ENCODE assay signal across 24 cellular contexts in the genomic region with DNA sequence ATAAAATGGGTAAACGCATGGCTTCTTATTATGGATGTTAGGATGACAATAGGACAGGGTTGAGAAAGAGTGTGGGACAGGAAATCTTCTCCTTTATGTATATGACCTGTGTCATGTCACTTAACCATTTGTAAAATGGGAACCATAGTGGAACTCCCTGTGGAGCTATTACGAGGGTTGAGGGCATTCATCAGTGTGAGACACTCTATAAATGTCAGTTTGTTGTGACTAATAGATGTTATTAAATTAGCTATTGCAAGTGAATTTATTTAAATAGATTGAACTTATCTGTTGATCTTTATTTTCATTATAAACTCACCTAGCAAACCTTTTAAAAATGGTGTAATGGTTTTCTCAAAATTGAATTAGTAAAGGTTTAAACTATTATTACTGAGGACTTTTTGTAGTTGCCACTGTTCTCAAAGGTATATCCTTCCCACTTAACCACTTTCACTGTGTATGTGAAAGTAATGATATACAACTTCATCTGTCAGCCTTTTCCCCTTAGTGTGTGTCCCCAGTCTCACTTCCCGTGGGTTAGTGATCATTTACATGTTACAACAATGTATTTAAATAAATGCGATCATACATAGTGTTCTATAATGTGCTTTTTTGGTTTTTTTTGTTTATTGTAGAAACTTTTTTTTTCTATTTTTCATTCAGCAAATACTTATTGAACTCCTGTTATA. TPM values are rescaled to one million over a fixed set of nuclear protein-coding genes. Genes with fewer than 3 reads are reported as not detected.
A peak's percentile ranks its signal among the peaks of the same experiment; 100 is the strongest.
DNase-seq lines count a peak whose midpoint lies in the region; ATAC-seq and TF ChIP-seq lines count a peak whose summit lies in the region.
"Had no signal": no experiment of that assay in that cellular context is flagged by ENCODE, and none has a peak within 500 bp of the region (broad histone marks: within the 10 kb centered on the region; RNA-seq: fewer than 3 reads in every experiment).

No MANE protein-coding gene starts in this region.

- peaks cover 7 to 15% of the 10 kb centered on the region in 2 donors for H3K4me1 ChIP-seq in naive thymus-derived CD4-positive, alpha-beta T cell (ENCODE audit: control insufficient read depth in 2 of 2, insufficient read depth in 2 of 2, low read length in 2 of 2)
- H3K4me1 ChIP-seq in lower lobe of right lung = no peaks in the 10 kb centered on the region
- H3K4me1 ChIP-seq: breast epithelium had no signal

- TF ChIP-seq CTCF in activated CD8-positive, alpha-beta T cell treated with anti-CD3 and anti-CD28 coated beads for 36 hours (IDR thresholded peaks at IDR 0.05) = no peak
- no peak for TF ChIP-seq CTCF in lower lobe of right lung (IDR thresholded peaks at IDR 0.05)

- H3K4me3 Mint-ChIP-seq in activated CD8-positive, alpha-beta T cell treated with anti-CD3 and anti-CD28 coated beads for 36 hours = no peak overlapping the region
- no peak overlapping the region for H3K4me3 Mint-ChIP-seq in activated CD8-positive, alpha-beta T cell treated with anti-CD3 and anti-CD28 coated beads, Interleukin-2, amount 10 ng/mL, durations not matched to agents 7 days and 5 days
- no peak overlapping the region for H3K4me3 Mint-ChIP-seq in naive thymus-derived CD4-positive, alpha-beta T cell

- no peaks in the 10 kb centered on the region for H3K9me3 ChIP-seq in naive thymus-derived CD4-positive, alpha-beta T cell (ENCODE audit: control insufficient read depth in 2 of 3, low read length in 3 of 3)
- no peaks in the 10 kb centered on the region for H3K9me3 ChIP-seq in lower lobe of right lung
- H3K9me3 ChIP-seq: adrenal gland, breast epithelium had no signal

- no peak overlapping the region for H3K27ac ChIP-seq in naive thymus-derived CD4-positive, alpha-beta T cell (ENCODE audit: low read depth, low read length)
- H3K27ac ChIP-seq in lower lobe of right lung = no peak overlapping the region
- H3K27ac ChIP-seq: adrenal gland, breast epithelium had no signal

- POLR2A ChIA-PET in activated CD8-positive, alpha-beta T cell treated with anti-CD3 and anti-CD28 coated beads for 36 hours (lab: Charles Lee) = no interaction called here
- POLR2A ChIA-PET in activated CD8-positive, alpha-beta T cell treated with anti-CD3 and anti-CD28 coated beads, Interleukin-2, amount 10 ng/mL, durations not matched to agents 7 days and 5 days (lab: Charles Lee) = interaction anchor here (1.4 kb wide), 1 partner anchor 17 kb away, joined by 3 read pairs; a partner anchor contains a TSS
- POLR2A ChIA-PET in naive thymus-derived CD4-positive, alpha-beta T cell (lab: Charles Lee) = interaction anchor here (1.4 to 1.6 kb wide), 2 partner anchors 10 to 49 kb away, joined by 3 to 5 read pairs; no protein-coding TSS in a partner anchor

- CTCF ChIA-PET in activated CD8-positive, alpha-beta T cell treated with anti-CD3 and anti-CD28 coated beads for 36 hours (lab: Charles Lee) = interaction anchor here (1.6 kb wide), 1 partner anchor 42 kb away, joined by 3 read pairs; no protein-coding TSS in a partner anchor
- CTCF ChIA-PET in activated CD8-positive, alpha-beta T cell treated with anti-CD3 and anti-CD28 coated beads, Interleukin-2, amount 10 ng/mL, durations not matched to agents 7 days and 5 days (lab: Charles Lee) = interaction anchor here (1.1 kb wide), 1 partner anchor 8 kb away, joined by 3 read pairs; no protein-coding TSS in a partner anchor
- CTCF ChIA-PET in naive thymus-derived CD4-positive, alpha-beta T cell (lab: Charles Lee) = interaction anchor here (0.7 kb wide), 1 partner anchor 130 kb away, joined by 3 read pairs; a partner anchor contains a TSS

- H3K36me3 Mint-ChIP-seq in activated CD8-positive, alpha-beta T cell treated with anti-CD3 and anti-CD28 coated beads for 36 hours (ENCODE audit: low read depth) = peaks cover 40% of the 10 kb centered on the region
- peaks cover 61% of the 10 kb centered on the region for H3K36me3 Mint-ChIP-seq in activated CD8-positive, alpha-beta T cell treated with anti-CD3 and anti-CD28 coated beads, Interleukin-2, amount 10 ng/mL, durations not matched to agents 7 days and 5 days (ENCODE audit: low read depth)
- H3K36me3 Mint-ChIP-seq in naive thymus-derived CD4-positive, alpha-beta T cell = peaks cover 13 to 68% (median 37%) of the 10 kb centered on the region in 5 donors

- no peaks in the 10 kb centered on the region for H3K9me3 Mint-ChIP-seq in activated CD8-positive, alpha-beta T cell treated with anti-CD3 and anti-CD28 coated beads for 36 hours
- no peaks in the 10 kb centered on the region for H3K9me3 Mint-ChIP-seq in activated CD8-positive, alpha-beta T cell treated with anti-CD3 and anti-CD28 coated beads, Interleukin-2, amount 10 ng/mL, durations not matched to agents 7 days and 5 days (ENCODE audit: insufficient read depth)
- H3K9me3 Mint-ChIP-seq in naive thymus-derived CD4-positive, alpha-beta T cell = no peaks in the 10 kb centered on the region

- ATAC-seq in activated CD8-positive, alpha-beta T cell treated with anti-CD3 and anti-CD28 coated beads for 36 hours = no peak
- no peak for ATAC-seq in activated CD8-positive, alpha-beta T cell treated with anti-CD3 and anti-CD28 coated beads, Interleukin-2, amount 10 ng/mL, durations not matched to agents 7 days and 5 days
- peak; percentile 65 for ATAC-seq in GM21447 (IDR thresholded peaks at IDR 0.05; ENCODE audit: unreplicated experiment)
- peak; percentile 57 for ATAC-seq in HG03378 (IDR thresholded peaks at IDR 0.05; ENCODE audit: unreplicated experiment)
- no peak for ATAC-seq in naive thymus-derived CD4-positive, alpha-beta T cell
- no peak for ATAC-seq in HG03045 (IDR thresholded peaks at IDR 0.05; ENCODE audit: unreplicated experiment)
- no peak for ATAC-seq in lower lobe of right lung
- no peak for ATAC-seq in GM18870 (IDR thresholded peaks at IDR 0.05; ENCODE audit: unreplicated experiment)
- ATAC-seq: HepG2, left cardiac atrium had no signal

- DNase-seq in activated CD8-positive, alpha-beta T cell treated with anti-CD3 and anti-CD28 coated beads for 36 hours = no peak
- DNase-seq in activated CD8-positive, alpha-beta T cell treated with anti-CD3 and anti-CD28 coated beads, Interleukin-2, amount 10 ng/mL, durations not matched to agents 7 days and 5 days = no peak
- no peak for DNase-seq in naive thymus-derived CD4-positive, alpha-beta T cell
- DNase-seq in lower lobe of right lung = no peak
- DNase-seq: activated CD4-positive, alpha-beta T cell treated with anti-CD3 and anti-CD28 coated beads for 48 hours; activated CD8-positive, alpha-beta memory T cell treated with anti-CD3 and anti-CD28 coated beads, Interleukin-2, amount 50 U/mL, for 4 hours; activated effector memory CD4-positive, alpha-beta T cell treated with Interleukin-2 at 50 U/mL for 16 hours; adrenal gland; left cardiac atrium; mesenchymal stem cell; NCI-H146; NCI-H2171 treated with DMSO at 0.1 percent for 48 hours; NCI-H774; OCI-M1; Right ventricle myocardium superior; stimulated activated CD8-positive, alpha-beta memory T cell treated with anti-CD3 and anti-CD28 coated beads, Interleukin-4, amount 100 ng/mL, for 48 hours; substantia nigra; T-helper 1 cell had no signal

- peaks cover 4 to 46% (median 19%) of the 10 kb centered on the region in 3 experiments for H3K36me3 ChIP-seq in naive thymus-derived CD4-positive, alpha-beta T cell (ENCODE audit: control insufficient read depth in 2 of 3, insufficient read depth in 3 of 3, low read length in 3 of 3)
- peaks cover 28% of the 10 kb centered on the region for H3K36me3 ChIP-seq in lower lobe of right lung
- H3K36me3 ChIP-seq: adrenal gland, breast epithelium had no signal

- H3K27me3 ChIP-seq in naive thymus-derived CD4-positive, alpha-beta T cell (ENCODE audit: control insufficient read depth in 2 of 2, insufficient read depth in 2 of 2, low read length in 2 of 2) = no peaks in the 10 kb centered on the region
- H3K27me3 ChIP-seq in lower lobe of right lung (ENCODE audit: low read depth) = no peaks in the 10 kb centered on the region
- H3K27me3 ChIP-seq: adrenal gland, breast epithelium had no signal

- intact Hi-C loops in activated CD8-positive, alpha-beta T cell treated with anti-CD3 and anti-CD28 coated beads for 36 hours (cut with micrococcal nuclease) = no loop called here
- intact Hi-C loops in naive thymus-derived CD4-positive, alpha-beta T cell (cut with micrococcal nuclease) = loop anchor here in 1 of 2 donors (2.0 to 5.0 kb wide), 2 partner anchors 15 to 42 kb away; no protein-coding TSS in a partner anchor
- intact Hi-C loops in lower lobe of right lung (cut with DNase I) = no loop called here

- H3K27ac Mint-ChIP-seq in activated CD8-positive, alpha-beta T cell treated with anti-CD3 and anti-CD28 coated beads for 36 hours = peak overlapping the region; percentile 11
- H3K27ac Mint-ChIP-seq in activated CD8-positive, alpha-beta T cell treated with anti-CD3 and anti-CD28 coated beads, Interleukin-2, amount 10 ng/mL, durations not matched to agents 7 days and 5 days = no peak overlapping the region
- peak overlapping the region in 5 of 9 donors; percentile 8 to 71 (median 33) for H3K27ac Mint-ChIP-seq in naive thymus-derived CD4-positive, alpha-beta T cell

- no peak overlapping the region for H3K4me3 ChIP-seq in naive thymus-derived CD4-positive, alpha-beta T cell (ENCODE audit: low read length)
- no peak overlapping the region for H3K4me3 ChIP-seq in lower lobe of right lung
- H3K4me3 ChIP-seq: adrenal gland, breast epithelium had no signal

- H3K4me1 Mint-ChIP-seq in activated CD8-positive, alpha-beta T cell treated with anti-CD3 and anti-CD28 coated beads for 36 hours (ENCODE audit: low read depth) = peaks cover 42% of the 10 kb centered on the region
- H3K4me1 Mint-ChIP-seq in activated CD8-positive, alpha-beta T cell treated with anti-CD3 and anti-CD28 coated beads, Interleukin-2, amount 10 ng/mL, durations not matched to agents 7 days and 5 days (ENCODE audit: low read depth) = peaks cover 12% of the 10 kb centered on the region
- H3K4me1 Mint-ChIP-seq in naive thymus-derived CD4-positive, alpha-beta T cell = peaks cover 21 to 88% (median 75%) of the 10 kb centered on the region in 7 donors

- H3K27me3 Mint-ChIP-seq in activated CD8-positive, alpha-beta T cell treated with anti-CD3 and anti-CD28 coated beads for 36 hours = no peaks in the 10 kb centered on the region
- no peaks in the 10 kb centered on the region for H3K27me3 Mint-ChIP-seq in activated CD8-positive, alpha-beta T cell treated with anti-CD3 and anti-CD28 coated beads, Interleukin-2, amount 10 ng/mL, durations not matched to agents 7 days and 5 days (ENCODE audit: low read depth)
- no peaks in the 10 kb centered on the region for H3K27me3 Mint-ChIP-seq in naive thymus-derived CD4-positive, alpha-beta T cell

RNA-seq across cellular contexts. Expression of a gene that starts 17.1 kb away (rescaled TPM):
- 10 to 100 TPM; 16.1 to 16.2 TPM for total RNA-seq in activated CD8-positive, alpha-beta T cell treated with anti-CD3 and anti-CD28 coated beads for 36 hours
- 10 to 100 TPM; 24.2 to 25.7 TPM for total RNA-seq in activated CD8-positive, alpha-beta T cell treated with anti-CD3 and anti-CD28 coated beads, Interleukin-2, amount 10 ng/mL, durations not matched to agents 7 days and 5 days
- 10 to 100 TPM; 47.9 to 59.2 (median 54.0) TPM for total RNA-seq in naive thymus-derived CD4-positive, alpha-beta T cell
- polyA plus RNA-seq in naive thymus-derived CD4-positive, alpha-beta T cell = 10 to 100 TPM; 29.6 to 43.0 TPM
- 6.4 TPM for total RNA-seq in lower lobe of right lung

Comparison
In these comparisons a context has a peak if more than half of its experiments do, and no peak if none do; other contexts are left out.
1. ATAC-seq: peak in GM21447 (single experiment) and HG03378 (single experiment); none in activated CD8-positive, alpha-beta T cell treated with anti-CD3 and anti-CD28 coated beads for 36 hours (single experiment), activated CD8-positive, alpha-beta T cell treated with anti-CD3 and anti-CD28 coated beads, Interleukin-2, amount 10 ng/mL, durations not matched to agents 7 days and 5 days (single experiment), naive thymus-derived CD4-positive, alpha-beta T cell (single experiment), HG03045 (single experiment), lower lobe of right lung (0 of 2) and GM18870 (single experiment).